ENCODE assay signal across 14 cellular contexts in genomic region chr5:1752881-1753280, GRCh38.
"Had no signal": no experiment of that assay in that cellular context is flagged by ENCODE, and none has a peak within 500 bp of the region (broad histone marks: within the 10 kb centered on the region; RNA-seq: fewer than 3 reads in every experiment).

No MANE protein-coding gene starts in this region.

- H3K9me3 Mint-ChIP-seq: activated naive CD8-positive, alpha-beta T cell treated with anti-CD3 and anti-CD28 coated beads, Interleukin-2, amount 10 ng/mL, durations not matched to agents 7 days and 5 days; nephron had no signal

- H3K4me1 ChIP-seq: esophagus squamous epithelium, transverse colon had no signal

- H3K27me3 ChIP-seq: ovary, transverse colon had no signal

- H3K27ac Mint-ChIP-seq: activated naive CD8-positive, alpha-beta T cell treated with anti-CD3 and anti-CD28 coated beads, Interleukin-2, amount 10 ng/mL, durations not matched to agents 7 days and 5 days; nephron had no signal

- H3K36me3 Mint-ChIP-seq: activated naive CD8-positive, alpha-beta T cell treated with anti-CD3 and anti-CD28 coated beads, Interleukin-2, amount 10 ng/mL, durations not matched to agents 7 days and 5 days had no signal

- H3K9me3 ChIP-seq: esophagus squamous epithelium, ovary, transverse colon had no signal

- H3K4me3 ChIP-seq: esophagus squamous epithelium, ovary, transverse colon had no signal

- H3K27ac ChIP-seq: esophagus squamous epithelium, ovary, transverse colon had no signal

- H3K4me3 Mint-ChIP-seq: activated naive CD8-positive, alpha-beta T cell treated with anti-CD3 and anti-CD28 coated beads, Interleukin-2, amount 10 ng/mL, durations not matched to agents 7 days and 5 days; nephron had no signal

- H3K4me1 Mint-ChIP-seq: activated naive CD8-positive, alpha-beta T cell treated with anti-CD3 and anti-CD28 coated beads, Interleukin-2, amount 10 ng/mL, durations not matched to agents 7 days and 5 days had no signal

- ATAC-seq: left colon had no signal

- H3K36me3 ChIP-seq: esophagus squamous epithelium, ovary, transverse colon had no signal

- DNase-seq: activated CD4-positive, alpha-beta T cell treated with anti-CD3 and anti-CD28 coated beads for 4 hours; activated gamma-delta T cell treated with Interleukin-2 at 50 U/mL for 16 hours; activated T-cell treated with anti-CD3 and anti-CD28 coated beads, Interleukin-2, amount 50 U/mL, for 1 hour; anterior cingulate cortex; esophagus squamous epithelium; foreskin fibroblast; glutamatergic neuron; left colon; mesenchymal stem cell; small intestine; transverse colon had no signal
